ENCODE assay signal across 21 cellular contexts in genomic region chr12:21725731-21726130, GRCh38. TPM values are rescaled to one million over a fixed set of nuclear protein-coding genes. Genes with fewer than 3 reads are reported as not detected.
DNase-seq lines count a peak whose midpoint lies in the region; ATAC-seq and TF ChIP-seq lines count a peak whose summit lies in the region.
"Had no signal": no experiment of that assay in that cellular context is flagged by ENCODE, and none has a peak within 500 bp of the region (broad histone marks: within the 10 kb centered on the region; RNA-seq: fewer than 3 reads in every experiment).

No MANE protein-coding gene starts in this region.

- H4K8ac ChIP-seq in trophoblast cell (ENCODE audit: low read depth, low read length): no peak overlapping the region

- no TSS peak for BruUV-seq in PC-3 (replicated peaks; lab: Mats Ljungman, UMichigan)

- CTCF ChIA-PET in PC-3 (lab: Charles Lee): interaction anchor here (0.7 to 0.9 kb wide), 2 partner anchors 28 to 237 kb away, joined by 3 to 6 read pairs; no protein-coding TSS in a partner anchor

- no peaks in the 10 kb centered on the region for H3K79me1 ChIP-seq in trophoblast cell (ENCODE audit: low read length)

- TF ChIP-seq POLR2A in adrenal gland (IDR thresholded peaks at IDR 0.05): no peak

- no peaks in the 10 kb centered on the region for H3K79me2 ChIP-seq in PC-3 (ENCODE audit: low read length)
- no peaks in the 10 kb centered on the region for H3K79me2 ChIP-seq in trophoblast cell (ENCODE audit: control insufficient read depth, insufficient read depth, low read length, poor library complexity)

- H3K4me2 ChIP-seq in PC-3 (ENCODE audit: low read length) (no peak overlapping the region), trophoblast cell (ENCODE audit: low read length) (no peak overlapping the region)
- H3K4me2 ChIP-seq: A549; BLaER1 treated with 17β-estradiol and CSF1 and Interleukin-3, amounts not matched to agents 10 nM and 100 nM had no signal

- no peak overlapping the region for H4K12ac ChIP-seq in trophoblast cell (ENCODE audit: low read depth, low read length)

- H3K27me3 ChIP-seq in PC-3 (ENCODE audit: low read length) (no peaks in the 10 kb centered on the region), trophoblast cell (ENCODE audit: insufficient read depth, low read length) (no peaks in the 10 kb centered on the region), adrenal gland (no peaks in the 10 kb centered on the region)
- H3K27me3 ChIP-seq: BE2C; BLaER1 treated with 17β-estradiol and CSF1 and Interleukin-3, amounts not matched to agents 10 nM and 100 nM had no signal

- DNase-seq in PC-3: peak; percentile 55
- peak; percentile 37 for DNase-seq in fibroblast of the aortic adventitia (ENCODE audit: low read depth)
- DNase-seq in trophoblast cell: peak; percentile 59 to 80
- no peak for DNase-seq in adrenal gland
- DNase-seq in osteocyte (ENCODE audit: extremely low spot score, unreplicated experiment): no peak
- DNase-seq in MV-4-11 (lab: John Stamatoyannopoulos, UW): no peak
- DNase-seq: 8988T; ACHN; AML-193; BE2C; Calu3; CD4-positive, alpha-beta memory T cell; COR-L47; DMS153; DND-41; GM23248; H7; HCEC 1CT had no signal

- no peaks in the 10 kb centered on the region for H3F3A ChIP-seq in PC-3 (ENCODE audit: low read length, unreplicated experiment)

- H2AK5ac ChIP-seq in trophoblast cell (ENCODE audit: low read length): no peak overlapping the region

- H3K36me3 ChIP-seq in PC-3 (ENCODE audit: low read depth, low read length) (no peaks in the 10 kb centered on the region), trophoblast cell (ENCODE audit: control insufficient read depth in 1 of 2, insufficient read depth in 2 of 2, low read length in 2 of 2) (no peaks in the 10 kb centered on the region), adrenal gland (replicated peaks in 1 of 2) (no peaks in the 10 kb centered on the region)
- H3K36me3 ChIP-seq: BE2C; BLaER1 treated with 17β-estradiol and CSF1 and Interleukin-3, amounts not matched to agents 10 nM and 100 nM had no signal

- H3K4me1 Mint-ChIP-seq in osteocyte (ENCODE audit: unreplicated experiment): no peaks in the 10 kb centered on the region
- H3K4me1 Mint-ChIP-seq: CD4-positive, alpha-beta memory T cell had no signal

- no peak overlapping the region for H3K9ac ChIP-seq in PC-3 (ENCODE audit: low read length)
- H3K9ac ChIP-seq in trophoblast cell (ENCODE audit: low read length): no peak overlapping the region
- H3K9ac ChIP-seq: BLaER1 treated with 17β-estradiol and CSF1 and Interleukin-3, amounts not matched to agents 10 nM and 100 nM; GM23248 had no signal

- peaks cover 11% of the 10 kb centered on the region; the same call in 1 of the 2 replicates for H3K4me1 ChIP-seq in PC-3 (ENCODE audit: insufficient read depth, low read length)
- no peaks in the 10 kb centered on the region for H3K4me1 ChIP-seq in trophoblast cell (ENCODE audit: control insufficient read depth in 1 of 2, insufficient read depth in 2 of 2, low read length in 2 of 2)
- no peaks in the 10 kb centered on the region for H3K4me1 ChIP-seq in adrenal gland (replicated peaks in 1 of 2)
- H3K4me1 ChIP-seq: A549; BE2C; BLaER1 treated with 17β-estradiol and CSF1 and Interleukin-3, amounts not matched to agents 10 nM and 100 nM had no signal

- POLR2A ChIA-PET in PC-3 (lab: Charles Lee; ENCODE audit: unreplicated experiment): interaction anchor here (0.6 kb wide), 1 partner anchor 802 kb away, joined by 3 read pairs; no protein-coding TSS in a partner anchor

- no peaks in the 10 kb centered on the region for H3K9me2 ChIP-seq in PC-3 (replicated peaks; ENCODE audit: low read length)

- H2BK12ac ChIP-seq in trophoblast cell (ENCODE audit: low read length): no peak overlapping the region

- no peaks in the 10 kb centered on the region for H4K20me1 ChIP-seq in PC-3 (ENCODE audit: low read length)
- H4K20me1 ChIP-seq: BLaER1 treated with 17β-estradiol and CSF1 and Interleukin-3, amounts not matched to agents 10 nM and 100 nM had no signal

- ATAC-seq in PC-3: peak; percentile 74
- ATAC-seq: A549 had no signal

- TF ChIP-seq CTCF in C4-2B (conservative IDR thresholded peaks at IDR 0.05): no peak
- TF ChIP-seq CTCF in PC-3 (conservative IDR thresholded peaks at IDR 0.05; ENCODE audit: low read depth, low read length): no peak
- TF ChIP-seq CTCF in fibroblast of the aortic adventitia (IDR thresholded peaks at IDR 0.05; ENCODE audit: insufficient read depth, low read length): no peak
- no peak for TF ChIP-seq CTCF in adrenal gland (IDR thresholded peaks at IDR 0.05)
- no peak for TF ChIP-seq CTCF in osteocyte (IDR thresholded peaks at IDR 0.05)

- H3K4me3 Mint-ChIP-seq in osteocyte (ENCODE audit: unreplicated experiment): no peak overlapping the region
- H3K4me3 Mint-ChIP-seq: CD4-positive, alpha-beta memory T cell had no signal

- H2BK120ac ChIP-seq in trophoblast cell (ENCODE audit: insufficient read depth, low read length, poor library complexity): no peak overlapping the region

- no peak overlapping the region for H3K18ac ChIP-seq in trophoblast cell (ENCODE audit: low read length)

- H4K91ac ChIP-seq in trophoblast cell (ENCODE audit: low read depth, low read length): no peak overlapping the region

- no peaks in the 10 kb centered on the region for H3K36me3 Mint-ChIP-seq in osteocyte (ENCODE audit: unreplicated experiment)
- H3K36me3 Mint-ChIP-seq: CD4-positive, alpha-beta memory T cell had no signal

- peaks cover 23% of the 10 kb centered on the region for H3K27me3 Mint-ChIP-seq in osteocyte (ENCODE audit: unreplicated experiment)

- H3K27ac ChIP-seq in C4-2B (peak overlapping the region; percentile 19; the same call in 1 of the 2 replicates), PC-3 (ENCODE audit: low read length) (no peak overlapping the region), trophoblast cell (ENCODE audit: low read depth, low read length) (no peak overlapping the region), adrenal gland (no peak overlapping the region)
- H3K27ac ChIP-seq: A549; BLaER1 treated with 17β-estradiol and CSF1 and Interleukin-3, amounts not matched to agents 10 nM and 100 nM; GM23248 had no signal

- no peak overlapping the region for H3K23ac ChIP-seq in trophoblast cell (ENCODE audit: low read length)

- no peak overlapping the region for H2BK5ac ChIP-seq in trophoblast cell (ENCODE audit: low read depth, low read length, poor library complexity)

- WGBS in trophoblast cell (ENCODE audit: extremely low coverage, insufficient coverage, insufficient read length): no CpG with 5 or more reads among the region's 5 CpGs
- 63 to 67% (median 64%) methylated on average over 5 of the region's 5 CpGs for WGBS in adrenal gland, 4 donors

- intact Hi-C loops in PC-3 (cut with micrococcal nuclease) (no loop called here), adrenal gland (cut with DNase I) (no loop called here)

- H2AFZ ChIP-seq in PC-3 (ENCODE audit: low read length) (0 out of 2 replicates have a peak overlapping the region, but pooled peaks have one; percentile 50), trophoblast cell (ENCODE audit: insufficient read depth, low read length, poor library complexity) (no peak overlapping the region)
- H2AFZ ChIP-seq: GM23248 had no signal

- H3K14ac ChIP-seq in trophoblast cell (ENCODE audit: low read length): no peak overlapping the region

- H3K4ac ChIP-seq in trophoblast cell (ENCODE audit: low read depth, low read length): no peak overlapping the region

- H3K4me3 ChIP-seq in PC-3 (ENCODE audit: low read length) (no peak overlapping the region), fibroblast of the aortic adventitia (ENCODE audit: low read depth, low read length) (no peak overlapping the region), trophoblast cell (ENCODE audit: low read depth, low read length) (no peak overlapping the region), adrenal gland (no peak overlapping the region)
- H3K4me3 ChIP-seq: A549; BLaER1 treated with 17β-estradiol and CSF1 and Interleukin-3, amounts not matched to agents 10 nM and 100 nM; GM23248 had no signal

- no peak overlapping the region for H3K27ac Mint-ChIP-seq in osteocyte (ENCODE audit: unreplicated experiment)
- H3K27ac Mint-ChIP-seq: CD4-positive, alpha-beta memory T cell had no signal

- no peaks in the 10 kb centered on the region for H3K9me3 Mint-ChIP-seq in osteocyte (ENCODE audit: unreplicated experiment)
- H3K9me3 Mint-ChIP-seq: CD4-positive, alpha-beta memory T cell had no signal

- no peaks in the 10 kb centered on the region for H3K9me3 ChIP-seq in PC-3 (ENCODE audit: low read length)
- no peaks in the 10 kb centered on the region for H3K9me3 ChIP-seq in trophoblast cell (ENCODE audit: insufficient read depth, low read depth, low read length)
- H3K9me3 ChIP-seq in adrenal gland (replicated peaks in 1 of 3): no peaks in the 10 kb centered on the region
- H3K9me3 ChIP-seq: A549; BE2C; BLaER1 treated with 17β-estradiol and CSF1 and Interleukin-3, amounts not matched to agents 10 nM and 100 nM had no signal

RNA-seq across cellular contexts. Expression of gene KCNJ8, which starts 48.8 kb away (rescaled TPM):
- 0.77 and 1.0 TPM in 2 replicates for total RNA-seq in PC-3 (2014; rRNA removed)
- total RNA-seq in fibroblast of the aortic adventitia (ENCODE audit: low replicate concordance): 2.1 and 5.6 TPM in 2 replicates
- polyA plus RNA-seq in trophoblast cell (2013): 0.33 and 0.39 TPM in 2 replicates
- 10 to 100 TPM; 17.4 to 70.5 (median 34.6) TPM for total RNA-seq in adrenal gland
- polyA plus RNA-seq in adrenal gland: 10 to 100 TPM in 1 of 3 donors, 1 to 10 TPM in 2; 7.9 to 10.6 (median 9.4) TPM
- total RNA-seq in osteocyte: 0.24 and 0.59 TPM in 2 replicates
- total RNA-seq: Calu3 had no signal
- polyA plus RNA-seq: CD4-positive, alpha-beta memory T cell had no signal

Comparison
In these comparisons a context has a peak if more than half of its experiments do, and no peak if none do; other contexts are left out.
1. DNase-seq: peak in PC-3 (single experiment), fibroblast of the aortic adventitia (single experiment) and trophoblast cell (2 of 2); none in adrenal gland (0 of 7), osteocyte (single experiment) and MV-4-11 (single experiment).